ENCODE assay signal across 15 cellular contexts in the genomic region with DNA sequence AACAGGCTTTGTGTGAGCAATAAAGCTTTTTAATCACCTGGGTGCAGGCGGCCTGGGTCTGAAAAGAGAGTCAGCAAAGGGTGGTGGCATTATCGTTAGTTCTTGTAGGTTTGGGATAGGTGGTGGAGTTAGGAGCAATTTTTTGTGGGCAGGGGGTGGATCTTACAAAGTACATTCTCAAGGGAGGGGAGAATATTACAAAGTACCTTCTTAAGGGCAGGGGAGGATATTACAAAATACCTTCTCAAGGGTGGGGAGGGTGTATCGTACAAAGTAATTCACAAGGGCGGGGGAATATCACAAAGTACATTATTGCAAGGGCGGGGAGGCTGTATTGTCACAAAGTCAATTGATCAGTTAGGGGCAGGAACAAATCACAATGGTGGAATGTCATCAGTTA. TPM values are rescaled to one million over a fixed set of nuclear protein-coding genes. Genes with fewer than 3 reads are reported as not detected.
"Had no signal": no experiment of that assay in that cellular context is flagged by ENCODE, and none has a peak within 500 bp of the region (broad histone marks: within the 10 kb centered on the region; RNA-seq: fewer than 3 reads in every experiment).

No MANE protein-coding gene starts in this region.

RNA-seq across cellular contexts. Expression of a gene that starts 10.2 kb away (rescaled TPM):
- total RNA-seq: activated naive CD8-positive, alpha-beta T cell treated with anti-CD3 and anti-CD28 coated beads for 36 hours; activated T-cell treated with anti-CD3 and anti-CD28 coated beads, Interleukin-2, amount 50 U/mL, for 4 hours; activated T-cell treated with anti-CD3 and anti-CD28 coated beads, Interleukin-2, amount 50 U/mL, for 72 hours; activated T-helper 1 cell treated with anti-CD3 and anti-CD28 coated beads, Interleukin-12 subunit alpha, Interleukin-12 subunit beta, Interleukin-2, Interleukin-4 antibody, amounts not matched to agents 30 ng/mL and 10 ng/mL and 1 ng/mL, durations not matched to agents 14 hours and 24 hours and 36 hours; activated T-helper 17 cell treated with anti-CD3 and anti-CD28 coated beads, Interleukin-2, amount 50 U/mL, for 72 hours; ascending aorta; body of pancreas; breast epithelium; cardiac muscle cell; cerebellum had no signal
- polyA plus RNA-seq: cardiac muscle cell had no signal

RNA-seq across cellular contexts. Expression of a gene that starts 21.9 kb away (rescaled TPM):
- total RNA-seq: activated naive CD4-positive, alpha-beta T cell treated with anti-CD3 and anti-CD28 coated beads for 36 hours; activated naive CD4-positive, alpha-beta T cell treated with anti-CD3 and anti-CD28 coated beads, Interleukin-2, amount 50 U/mL, for 72 hours; activated naive CD8-positive, alpha-beta T cell treated with anti-CD3 and anti-CD28 coated beads for 36 hours; activated naive CD8-positive, alpha-beta T cell treated with anti-CD3 and anti-CD28 coated beads, Interleukin-2, amount 10 ng/mL, durations not matched to agents 7 days and 5 days; activated T-cell treated with anti-CD3 and anti-CD28 coated beads, Interleukin-2, amount 50 U/mL, for 4 hours; activated T-cell treated with anti-CD3 and anti-CD28 coated beads, Interleukin-2, amount 50 U/mL, for 72 hours; activated T-helper 1 cell treated with anti-CD3 and anti-CD28 coated beads, Interleukin-12 subunit alpha, Interleukin-12 subunit beta, Interleukin-2, Interleukin-4 antibody, amounts not matched to agents 30 ng/mL and 10 ng/mL and 1 ng/mL, durations not matched to agents 14 hours and 24 hours and 36 hours; activated T-helper 17 cell treated with anti-CD3 and anti-CD28 coated beads, Interleukin-2, amount 50 U/mL, for 72 hours; activated T-helper 2 cell treated with anti-CD3 and anti-CD28 coated beads, Interferon-gamma antibody, Interleukin-2, Interleukin-4, amounts not matched to agents 10 μg/mL and 5 μg/mL and 100 μg/mL, durations not matched to agents 14 hours and 24 hours and 36 hours had no signal

RNA-seq across cellular contexts. Expression of a gene that starts 27.2 kb away (rescaled TPM):
- total RNA-seq: activated naive CD4-positive, alpha-beta T cell treated with anti-CD3 and anti-CD28 coated beads for 36 hours; activated naive CD4-positive, alpha-beta T cell treated with anti-CD3 and anti-CD28 coated beads, Interleukin-2, amount 50 U/mL, for 72 hours; activated naive CD8-positive, alpha-beta T cell treated with anti-CD3 and anti-CD28 coated beads for 36 hours; activated naive CD8-positive, alpha-beta T cell treated with anti-CD3 and anti-CD28 coated beads, Interleukin-2, amount 10 ng/mL, durations not matched to agents 7 days and 5 days; activated T-cell treated with anti-CD3 and anti-CD28 coated beads, Interleukin-2, amount 50 U/mL, for 4 hours; activated T-cell treated with anti-CD3 and anti-CD28 coated beads, Interleukin-2, amount 50 U/mL, for 72 hours; activated T-helper 1 cell treated with anti-CD3 and anti-CD28 coated beads, Interleukin-12 subunit alpha, Interleukin-12 subunit beta, Interleukin-2, Interleukin-4 antibody, amounts not matched to agents 30 ng/mL and 10 ng/mL and 1 ng/mL, durations not matched to agents 14 hours and 24 hours and 36 hours; activated T-helper 17 cell treated with anti-CD3 and anti-CD28 coated beads, Interleukin-2, amount 50 U/mL, for 72 hours; activated T-helper 2 cell treated with anti-CD3 and anti-CD28 coated beads, Interferon-gamma antibody, Interleukin-2, Interleukin-4, amounts not matched to agents 10 μg/mL and 5 μg/mL and 100 μg/mL, durations not matched to agents 14 hours and 24 hours and 36 hours; ascending aorta; chondrocyte had no signal
- polyA plus RNA-seq: cardiac muscle cell had no signal
